ENCODE assay signal across 8 cellular contexts in genomic region chr1:9181176-9181906, GRCh38.
DNase-seq lines count a peak whose midpoint lies in the region; ATAC-seq lines count a peak whose summit lies in the region.

No MANE protein-coding gene starts in this region.

- no peak overlapping the region for H3K27ac Mint-ChIP-seq in central memory CD8-positive, alpha-beta T cell (ENCODE audit: low read depth)

- peak overlapping the region; percentile 44 for H3K4me3 Mint-ChIP-seq in central memory CD8-positive, alpha-beta T cell

- DNase-seq in DMS 273 (lab: John Stamatoyannopoulos, UW; ENCODE audit: unreplicated experiment) (peak; percentile 66), DMS 273 treated with DMSO at 0.1 percent for 48 hours (lab: John Stamatoyannopoulos, UW) (no peak), Kasumi-1 (lab: John Stamatoyannopoulos, UW) (peak; percentile 48 to 51)
- peak; percentile 26 for DNase-seq in activated CD4-positive, CD25-positive, alpha-beta regulatory T cell treated with anti-CD3 and anti-CD28 coated beads, Interleukin-2, amount 50 U/mL, for 16 hours (ENCODE audit: low read depth, low spot score)
- DNase-seq in central memory CD8-positive, alpha-beta T cell (ENCODE audit: low spot score in 2 of 2): peak; percentile 40 to 59
- DNase-seq in stimulated activated CD4-positive, alpha-beta T cell treated with anti-CD3 and anti-CD28 coated beads, Interleukin-2, amount 100 ng/mL, for 24 hours: peak; percentile 84

- no peaks in the 10 kb centered on the region for H3K36me3 Mint-ChIP-seq in central memory CD8-positive, alpha-beta T cell (ENCODE audit: insufficient read depth)

- H3K4me1 Mint-ChIP-seq in central memory CD8-positive, alpha-beta T cell: peaks cover 5% of the 10 kb centered on the region

- H3K27me3 Mint-ChIP-seq in central memory CD8-positive, alpha-beta T cell: peaks cover 31% of the 10 kb centered on the region

- no peak for ATAC-seq in central memory CD8-positive, alpha-beta T cell (replicated peaks; ENCODE audit: extremely low read depth, poor library complexity, severe bottlenecking)
- ATAC-seq in GM21447 (IDR thresholded peaks at IDR 0.05; ENCODE audit: unreplicated experiment): no peak

- no peaks in the 10 kb centered on the region for H3K9me3 Mint-ChIP-seq in central memory CD8-positive, alpha-beta T cell

- peak overlapping the region; percentile 69 for H3K27ac ChIP-seq in layer of hippocampus (ENCODE audit: low read depth, low read length)

- no peaks in the 10 kb centered on the region for H3K27me3 ChIP-seq in layer of hippocampus (ENCODE audit: control insufficient read depth, insufficient read depth, low read length)
